Comparison of ENCODE assay signal across 14 cellular contexts in the genomic region with DNA sequence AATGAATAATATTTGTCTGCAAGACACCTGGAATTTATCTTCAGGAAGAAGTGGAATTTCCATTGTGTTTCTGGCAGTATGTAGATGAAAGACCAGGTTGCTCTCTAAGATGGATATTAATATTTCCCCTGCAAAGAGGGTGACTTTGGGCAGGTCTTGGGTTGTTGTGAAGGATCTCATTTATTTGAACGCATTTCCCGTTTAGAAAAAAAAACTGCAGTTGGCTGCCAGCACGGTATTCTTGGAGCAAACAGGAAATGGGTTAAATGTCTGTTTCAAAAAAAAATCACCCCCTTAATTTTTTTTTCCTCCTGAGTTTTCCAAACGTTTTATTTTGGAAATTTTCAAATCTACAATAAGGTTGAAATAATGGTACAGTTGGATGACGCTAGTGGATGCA. TPM values are rescaled to one million over a fixed set of nuclear protein-coding genes. Genes with fewer than 3 reads are reported as not detected.
DNase-seq lines count a peak whose midpoint lies in the region; ATAC-seq and TF ChIP-seq lines count a peak whose summit lies in the region.
"Had no signal": no experiment of that assay in that cellular context is flagged by ENCODE, and none has a peak within 500 bp of the region (broad histone marks: within the 10 kb centered on the region; RNA-seq: fewer than 3 reads in every experiment).

No MANE protein-coding gene starts in this region.

- H3K9me3 ChIP-seq in HEK293 (ENCODE audit: control insufficient read depth, insufficient read depth, low read depth, low read length) (no peaks in the 10 kb centered on the region), psoas muscle (no peaks in the 10 kb centered on the region)
- H3K9me3 ChIP-seq: testis had no signal

- peak overlapping the region; percentile 50 for H3K27ac Mint-ChIP-seq in activated CD8-positive, alpha-beta memory T cell treated with anti-CD3 and anti-CD28 coated beads, Interleukin-2, amount 10 ng/mL, durations not matched to agents 7 days and 5 days
- H3K27ac Mint-ChIP-seq in effector memory CD8-positive, alpha-beta T cell: peak overlapping the region in 1 of 2 donors; percentile 67
- H3K27ac Mint-ChIP-seq: progenitor cell of endocrine pancreas had no signal

- H3K4me1 ChIP-seq in HEK293 (ENCODE audit: control insufficient read depth, insufficient read depth, low read length) (peaks cover 8% of the 10 kb centered on the region; the same call in 1 of the 2 replicates), psoas muscle (peaks cover 85% of the 10 kb centered on the region)

- no peak for ATAC-seq in activated CD8-positive, alpha-beta memory T cell treated with anti-CD3 and anti-CD28 coated beads, Interleukin-2, amount 10 ng/mL, durations not matched to agents 7 days and 5 days
- ATAC-seq in effector memory CD8-positive, alpha-beta T cell (replicated peaks): no peak
- no peak for ATAC-seq in psoas muscle
- no peak for ATAC-seq in HG03571 (IDR thresholded peaks at IDR 0.05; ENCODE audit: unreplicated experiment)

- peaks cover 54% of the 10 kb centered on the region for H3K4me1 Mint-ChIP-seq in activated CD8-positive, alpha-beta memory T cell treated with anti-CD3 and anti-CD28 coated beads, Interleukin-2, amount 10 ng/mL, durations not matched to agents 7 days and 5 days
- peaks cover 58 to 68% of the 10 kb centered on the region in 2 donors for H3K4me1 Mint-ChIP-seq in effector memory CD8-positive, alpha-beta T cell (ENCODE audit: low read depth in 2 of 2)

- H3K36me3 ChIP-seq in HEK293 (ENCODE audit: control insufficient read depth in 2 of 2, insufficient read depth in 1 of 2, low read length in 2 of 2) (peaks cover 21 to 73% of the 10 kb centered on the region in 2 experiments), psoas muscle (ENCODE audit: insufficient read depth in 1 of 2, low read depth in 1 of 2) (peaks cover 11 to 34% of the 10 kb centered on the region in 2 donors)

- intact Hi-C loops in psoas muscle (cut with DNase I): no loop called here

- TF ChIP-seq CTCF in HEK293 (tag by site-specific recombination; IDR thresholded peaks at IDR 0.05) (no peak), psoas muscle (IDR thresholded peaks at IDR 0.05) (no peak)

- DNase-seq in activated CD8-positive, alpha-beta memory T cell treated with anti-CD3 and anti-CD28 coated beads, Interleukin-2, amount 10 ng/mL, durations not matched to agents 7 days and 5 days: no peak
- no peak for DNase-seq in activated CD8-positive, alpha-beta memory T cell treated with anti-CD3 and anti-CD28 coated beads for 24 hours
- DNase-seq in effector memory CD8-positive, alpha-beta T cell: no peak
- DNase-seq in psoas muscle: no peak
- no peak for DNase-seq in G401 (ENCODE audit: low spot score)
- DNase-seq in kidney tubule cell (ENCODE audit: low spot score): no peak
- DNase-seq: anterior cingulate cortex, erythroblast, NCI-H1694, NCI-H446 treated with DMSO at 0.1 percent for 48 hours, testis had no signal

- peaks cover 59% of the 10 kb centered on the region for H3K36me3 Mint-ChIP-seq in activated CD8-positive, alpha-beta memory T cell treated with anti-CD3 and anti-CD28 coated beads, Interleukin-2, amount 10 ng/mL, durations not matched to agents 7 days and 5 days
- H3K36me3 Mint-ChIP-seq in effector memory CD8-positive, alpha-beta T cell (ENCODE audit: insufficient read depth): peaks cover 69% of the 10 kb centered on the region

- CTCF ChIA-PET in activated CD8-positive, alpha-beta memory T cell treated with anti-CD3 and anti-CD28 coated beads, Interleukin-2, amount 10 ng/mL, durations not matched to agents 7 days and 5 days (lab: Charles Lee): interaction anchor here (1.6 to 1.7 kb wide), 2 partner anchors 10 to 120 kb away, joined by 5 to 8 read pairs; no protein-coding TSS in a partner anchor
- CTCF ChIA-PET in HEK293 (lab: Yijun Ruan, JAX): interaction anchor here (0.5 kb wide), 1 partner anchor 203 kb away, joined by 3 read pairs; no protein-coding TSS in a partner anchor

- POLR2A ChIA-PET in HEK293 (lab: Yijun Ruan, JAX): no interaction called here

- H3K27ac ChIP-seq in HEK293 (ENCODE audit: extremely low read depth, low read depth, low read length): no peak overlapping the region
- H3K27ac ChIP-seq in psoas muscle: peak overlapping the region; percentile 74

- WGBS in psoas muscle, 3 donors: 9 to 17% (median 12%) methylated on average over 5 of the region's 5 CpGs

- no peaks in the 10 kb centered on the region for H3K9me3 Mint-ChIP-seq in activated CD8-positive, alpha-beta memory T cell treated with anti-CD3 and anti-CD28 coated beads, Interleukin-2, amount 10 ng/mL, durations not matched to agents 7 days and 5 days (ENCODE audit: low read depth)
- no peaks in the 10 kb centered on the region for H3K9me3 Mint-ChIP-seq in effector memory CD8-positive, alpha-beta T cell

- no peaks in the 10 kb centered on the region for H3K27me3 ChIP-seq in psoas muscle (ENCODE audit: insufficient read depth in 3 of 3, low read length in 2 of 3)
- H3K27me3 ChIP-seq: testis had no signal

- H3K4me3 Mint-ChIP-seq in activated CD8-positive, alpha-beta memory T cell treated with anti-CD3 and anti-CD28 coated beads, Interleukin-2, amount 10 ng/mL, durations not matched to agents 7 days and 5 days: no peak overlapping the region
- H3K4me3 Mint-ChIP-seq in effector memory CD8-positive, alpha-beta T cell: peak overlapping the region; percentile 47 to 48

- no peaks in the 10 kb centered on the region for H3K27me3 Mint-ChIP-seq in activated CD8-positive, alpha-beta memory T cell treated with anti-CD3 and anti-CD28 coated beads, Interleukin-2, amount 10 ng/mL, durations not matched to agents 7 days and 5 days
- no peaks in the 10 kb centered on the region for H3K27me3 Mint-ChIP-seq in effector memory CD8-positive, alpha-beta T cell
- H3K27me3 Mint-ChIP-seq: progenitor cell of endocrine pancreas had no signal

- H3K4me3 ChIP-seq in HEK293 (ENCODE audit: low read depth, low read length): no peak overlapping the region
- peak overlapping the region; percentile 33 for H3K4me3 ChIP-seq in psoas muscle
- H3K4me3 ChIP-seq: testis had no signal

- in situ Hi-C loops in G401 (cut with HindIII; ENCODE audit: low sequenced_read_pairs): no loop called here

TF ChIP-seq in HEK293, 187 proteins besides CTCF, POLR2A, EP300 and RAD21:
- TF ChIP-seq ZNF239 (tag by site-specific recombination; IDR thresholded peaks at IDR 0.05) (no peak), ZNF2 (tag by site-specific recombination; IDR thresholded peaks at IDR 0.05) (no peak), ZFP37 (tag by site-specific recombination; IDR thresholded peaks at IDR 0.05) (no peak), ZNF830 (tag by site-specific recombination; IDR thresholded peaks at IDR 0.05; ENCODE audit: low read depth) (no peak), ZFP41 (tag by site-specific recombination; IDR thresholded peaks at IDR 0.05; ENCODE audit: borderline replicate concordance) (no peak)
- TF ChIP-seq, protein P1, sequence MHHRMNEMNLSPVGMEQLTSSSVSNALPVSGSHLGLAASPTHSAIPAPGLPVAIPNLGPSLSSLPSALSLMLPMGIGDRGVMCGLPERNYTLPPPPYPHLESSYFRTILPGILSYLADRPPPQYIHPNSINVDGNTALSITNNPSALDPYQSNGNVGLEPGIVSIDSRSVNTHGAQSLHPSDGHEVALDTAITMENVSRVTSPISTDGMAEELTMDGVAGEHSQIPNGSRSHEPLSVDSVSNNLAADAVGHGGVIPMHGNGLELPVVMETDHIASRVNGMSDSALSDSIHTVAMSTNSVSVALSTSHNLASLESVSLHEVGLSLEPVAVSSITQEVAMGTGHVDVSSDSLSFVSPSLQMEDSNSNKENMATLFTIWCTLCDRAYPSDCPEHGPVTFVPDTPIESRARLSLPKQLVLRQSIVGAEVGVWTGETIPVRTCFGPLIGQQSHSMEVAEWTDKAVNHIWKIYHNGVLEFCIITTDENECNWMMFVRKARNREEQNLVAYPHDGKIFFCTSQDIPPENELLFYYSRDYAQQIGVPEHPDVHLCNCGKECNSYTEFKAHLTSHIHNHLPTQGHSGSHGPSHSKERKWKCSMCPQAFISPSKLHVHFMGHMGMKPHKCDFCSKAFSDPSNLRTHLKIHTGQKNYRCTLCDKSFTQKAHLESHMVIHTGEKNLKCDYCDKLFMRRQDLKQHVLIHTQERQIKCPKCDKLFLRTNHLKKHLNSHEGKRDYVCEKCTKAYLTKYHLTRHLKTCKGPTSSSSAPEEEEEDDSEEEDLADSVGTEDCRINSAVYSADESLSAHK (tag by site-specific recombination; IDR thresholded peaks at IDR 0.05): peak; percentile 47; the same call in 1 of the 2 replicates
TF ChIP-seq in HEK293: peak in this region for 1.

RNA-seq across cellular contexts. Expression of a gene that starts 11.5 kb away (rescaled TPM):
- total RNA-seq in activated CD8-positive, alpha-beta memory T cell treated with anti-CD3 and anti-CD28 coated beads, Interleukin-2, amount 10 ng/mL, durations not matched to agents 7 days and 5 days: 100 to 1,000 TPM; 278 to 322 TPM
- total RNA-seq in psoas muscle: 100 to 1,000 TPM; 223 to 327 (median 284) TPM
- 100 to 1,000 TPM; 196 to 263 (median 221) TPM for polyA plus RNA-seq in psoas muscle
- total RNA-seq in G401 (2014; rRNA removed; shearing (Covaris generic)): 404 and 445 TPM in 2 replicates

RNA-seq across cellular contexts. Expression of a gene that starts 24.2 kb away (rescaled TPM):
- 10 to 100 TPM; 15.3 to 17.6 TPM for total RNA-seq in activated CD8-positive, alpha-beta memory T cell treated with anti-CD3 and anti-CD28 coated beads, Interleukin-2, amount 10 ng/mL, durations not matched to agents 7 days and 5 days
- 1 to 10 TPM; 1.9 to 3.3 (median 2.7) TPM for total RNA-seq in psoas muscle
- 1 to 10 TPM; 1.2 to 3.4 (median 2.9) TPM for polyA plus RNA-seq in psoas muscle
- not detected in 2 replicates for total RNA-seq in G401 (2014; rRNA removed; shearing (Covaris generic))
